Comparison of ENCODE assay signal across 27 cellular contexts in genomic region chr1:3536796-3537195, GRCh38.
"Had no signal": no experiment of that assay in that cellular context is flagged by ENCODE, and none has a peak within 500 bp of the region (broad histone marks: within the 10 kb centered on the region; RNA-seq: fewer than 3 reads in every experiment).

No MANE protein-coding gene starts in this region.

- H3K27ac ChIP-seq: adrenal gland, dorsolateral prefrontal cortex, esophagus muscularis mucosa, foreskin keratinocyte, gastrocnemius medialis, heart left ventricle had no signal

- H3K4me3 ChIP-seq: adrenal gland, coronary artery, dorsolateral prefrontal cortex, esophagus muscularis mucosa, gastrocnemius medialis, heart left ventricle had no signal

- H3K4me1 ChIP-seq: adrenal gland, foreskin keratinocyte had no signal

- H3K9me3 ChIP-seq: adrenal gland, esophagus muscularis mucosa, gastrocnemius medialis, heart left ventricle had no signal

- DNase-seq: activated CD4-positive, alpha-beta memory T cell treated with anti-CD3 and anti-CD28 coated beads, Interleukin-2, amount 10 ng/mL, durations not matched to agents 7 days and 5 days; activated CD4-positive, alpha-beta T cell treated with anti-CD3 and anti-CD28 coated beads for 4 hours; activated CD4-positive, alpha-beta T cell treated with anti-CD3 and anti-CD28 coated beads, Interleukin-2, amount 10 ng/mL, durations not matched to agents 7 days and 5 days; activated CD4-positive, alpha-beta T cell treated with anti-CD3 and anti-CD28 coated beads, Interleukin-2, amount 50 U/mL, for 4 hours; activated CD4-positive, CD25-positive, alpha-beta regulatory T cell; activated CD4-positive, CD25-positive, alpha-beta regulatory T cell treated with anti-CD3 and anti-CD28 coated beads, Interleukin-2, amount 50 U/mL, for 72 hours; activated CD8-positive, alpha-beta memory T cell treated with anti-CD3 and anti-CD28 coated beads, Interleukin-2, amount 50 U/mL, for 48 hours; activated effector memory CD4-positive, alpha-beta T cell treated with Interleukin-2 at 50 U/mL for 16 hours; activated gamma-delta T cell treated with Interleukin-2 at 50 U/mL for 16 hours; activated naive CD4-positive, alpha-beta T cell treated with Interleukin-2 at 50 U/mL for 16 hours; activated naive CD8-positive, alpha-beta T cell treated with anti-CD3 and anti-CD28 coated beads for 36 hours; activated naive CD8-positive, alpha-beta T cell treated with anti-CD3 and anti-CD28 coated beads, Interleukin-2, amount 50 U/mL, for 24 hours; activated T-cell treated with anti-CD3 and anti-CD28 coated beads, Interleukin-2, amount 50 U/mL, for 4 hours; adrenal gland; amygdala; aorta; dorsolateral prefrontal cortex; effector memory CD8-positive, alpha-beta T cell; erythroblast; foreskin keratinocyte; gastrocnemius medialis; glutamatergic neuron; heart left ventricle; T-helper 1 cell; T-helper 17 cell had no signal

- H3K27me3 ChIP-seq: adrenal gland, esophagus muscularis mucosa, gastrocnemius medialis, heart left ventricle had no signal

- H3K36me3 ChIP-seq: adrenal gland, esophagus muscularis mucosa, gastrocnemius medialis, heart left ventricle had no signal
